In genomic region chr17:5049314-5049819, GRCh38 we compare ENCODE assay signal across 9 cellular contexts. TPM values are rescaled to one million over a fixed set of nuclear protein-coding genes. Genes with fewer than 3 reads are reported as not detected.
A peak's percentile ranks its signal among the peaks of the same experiment; 100 is the strongest.
DNase-seq lines count a peak whose midpoint lies in the region; ATAC-seq, FAIRE-seq and TF ChIP-seq lines count a peak whose summit lies in the region.
"Had no signal": no experiment of that assay in that cellular context is flagged by ENCODE, and none has a peak within 500 bp of the region (broad histone marks: within the 10 kb centered on the region; RNA-seq: fewer than 3 reads in every experiment).

No MANE protein-coding gene starts in this region.

- H3K9ac ChIP-seq in HepG2 (ENCODE audit: insufficient read depth, low read depth, low read length): no peak overlapping the region

- intact Hi-C loops in HepG2 (cut with micrococcal nuclease; ENCODE audit: unreplicated experiment): no loop called here
- intact Hi-C loops in A673 (cut with micrococcal nuclease; ENCODE audit: unreplicated experiment): no loop called here

- FAIRE-seq in HepG2 (lab: Jason Lieb, UNC): no peak

- TF ChIP-seq CTCF in Peyer's patch (IDR thresholded peaks at IDR 0.05): no peak
- TF ChIP-seq CTCF in HepG2 (CRISPR knock-in tag; IDR thresholded peaks at IDR 0.05): no peak
- TF ChIP-seq CTCF in A673 (conservative IDR thresholded peaks at IDR 0.05; ENCODE audit: low read depth, low read length): no peak

- H3K79me2 ChIP-seq in HepG2 (ENCODE audit: insufficient read depth, low read length): no peaks in the 10 kb centered on the region

- H3K4me1 ChIP-seq in Peyer's patch (peaks cover 2 to 44% (median 13%) of the 10 kb centered on the region in 4 donors), HepG2 (ENCODE audit: insufficient read depth, low read length) (peaks cover 31% of the 10 kb centered on the region), A673 (ENCODE audit: insufficient read depth, low read length, poor library complexity, severe bottlenecking) (no peaks in the 10 kb centered on the region)

- in situ Hi-C loops in HepG2 (cut with HindIII; ENCODE audit: extremely low pct_ligation_motif_present, low pct_unique_long_range_greater_than_20kb): no loop called here

- no peak overlapping the region for H2AFZ ChIP-seq in HepG2 (ENCODE audit: low read length)

- no peaks in the 10 kb centered on the region for H3K36me3 ChIP-seq in Peyer's patch
- H3K36me3 ChIP-seq in HepG2 (replicated peaks in 1 of 2; ENCODE audit: control insufficient read depth in 1 of 2, insufficient read depth in 2 of 2, low read length in 2 of 2): no peaks in the 10 kb centered on the region
- H3K36me3 ChIP-seq in A673 (ENCODE audit: insufficient read depth, low read length, poor library complexity, severe bottlenecking): no peaks in the 10 kb centered on the region

- TF ChIP-seq POLR2A in Peyer's patch (IDR thresholded peaks at IDR 0.05) (no peak), HepG2 (IDR thresholded peaks at IDR 0.05; ENCODE audit: insufficient read depth in 1 of 2, low read depth in 2 of 2, low read length in 2 of 2) (no peak)

- WGBS in HepG2 (ENCODE audit: low lambda C conversion rate): 60% methylated on average over 5 of the region's 5 CpGs

- H3K27ac Mint-ChIP-seq in stimulated activated memory B cell treated with anti-CD40 and anti-IgM and Interleukin-4, amounts not matched to agents 10 μg/mL and 1 μg/mL and 100 μg/mL, for 72 hours: peak overlapping the region; percentile 98

- H3K9me3 Mint-ChIP-seq in stimulated activated memory B cell treated with anti-CD40 and anti-IgM and Interleukin-4, amounts not matched to agents 10 μg/mL and 1 μg/mL and 100 μg/mL, for 72 hours: no peaks in the 10 kb centered on the region

- H3K4me3 Mint-ChIP-seq in stimulated activated memory B cell treated with anti-CD40 and anti-IgM and Interleukin-4, amounts not matched to agents 10 μg/mL and 1 μg/mL and 100 μg/mL, for 72 hours: peak overlapping the region; percentile 1

- no peaks in the 10 kb centered on the region for H3K9me3 ChIP-seq in Peyer's patch
- no peaks in the 10 kb centered on the region for H3K9me3 ChIP-seq in HepG2 (ENCODE audit: low read length)
- no peaks in the 10 kb centered on the region for H3K9me3 ChIP-seq in A673 (ENCODE audit: low read depth, low read length, poor library complexity, severe bottlenecking)

- peak overlapping the region; percentile 3; the same call in 1 of the 2 replicates for H3K4me2 ChIP-seq in HepG2 (ENCODE audit: low read depth, low read length)

- no peak for TF ChIP-seq RAD21 in HepG2 (CRISPR knock-in tag; IDR thresholded peaks at IDR 0.05)

- DNase-seq in Peyer's patch: peak in 2 of 3 donors; percentile 79 to 91
- peak; percentile 77 for DNase-seq in activated effector memory CD4-positive, alpha-beta T cell treated with Interleukin-2 at 50 U/mL for 16 hours
- DNase-seq in HepG2 (ENCODE audit: low spot score): no peak
- DNase-seq in NCI-H69 (lab: John Stamatoyannopoulos, UW): no peak
- DNase-seq in A673 (ENCODE audit: low spot score): no peak
- DNase-seq: nucleus accumbens had no signal

- peaks cover 37% of the 10 kb centered on the region for H3K4me1 Mint-ChIP-seq in stimulated activated memory B cell treated with anti-CD40 and anti-IgM and Interleukin-4, amounts not matched to agents 10 μg/mL and 1 μg/mL and 100 μg/mL, for 72 hours

- POLR2A ChIA-PET in HepG2 (lab: Yijun Ruan, JAX): no interaction called here
- POLR2A ChIA-PET in A673 (lab: Charles Lee; ENCODE audit: low non-redundant PET): no interaction called here

- ATAC-seq in HepG2: no peak
- peak; percentile 95 for ATAC-seq in stimulated activated memory B cell treated with anti-CD40 and anti-IgM and Interleukin-4, amounts not matched to agents 10 μg/mL and 1 μg/mL and 100 μg/mL, for 72 hours
- ATAC-seq in HG03469 (IDR thresholded peaks at IDR 0.05; ENCODE audit: unreplicated experiment): no peak
- ATAC-seq in HG02870 (IDR thresholded peaks at IDR 0.05; ENCODE audit: unreplicated experiment): no peak

- TF ChIP-seq EP300 in HepG2 (IDR thresholded peaks at IDR 0.05; ENCODE audit: low read depth in 2 of 2, low read length in 2 of 2) (no peak), HepG2 (CRISPR knock-in tag; IDR thresholded peaks at IDR 0.05; ENCODE audit: borderline replicate concordance) (no peak)

- H3K27me3 Mint-ChIP-seq in stimulated activated memory B cell treated with anti-CD40 and anti-IgM and Interleukin-4, amounts not matched to agents 10 μg/mL and 1 μg/mL and 100 μg/mL, for 72 hours: no peaks in the 10 kb centered on the region

- CTCF ChIA-PET in HepG2 (lab: Yijun Ruan, JAX; ENCODE audit: low intra/inter-chr PET ratio, low total read pairs) (no interaction called here), A673 (lab: Charles Lee) (no interaction called here)

- peak overlapping the region; percentile 69 to 82 (median 71) for H3K27ac ChIP-seq in Peyer's patch
- H3K27ac ChIP-seq in HepG2 (ENCODE audit: extremely low read length, insufficient read depth, low read length): no peak overlapping the region
- no peak overlapping the region for H3K27ac ChIP-seq in A673 (ENCODE audit: low read depth, low read length, poor library complexity, severe bottlenecking)

- H4K20me1 ChIP-seq in HepG2 (ENCODE audit: insufficient read depth, low read length): no peaks in the 10 kb centered on the region

- BruUV-seq in HepG2 (replicated peaks; lab: Mats Ljungman, UMichigan): no TSS peak
- BruUV-seq in A673 (replicated peaks; lab: Mats Ljungman, UMichigan): no TSS peak

- no peaks in the 10 kb centered on the region for H3K36me3 Mint-ChIP-seq in stimulated activated memory B cell treated with anti-CD40 and anti-IgM and Interleukin-4, amounts not matched to agents 10 μg/mL and 1 μg/mL and 100 μg/mL, for 72 hours

- H3K27me3 ChIP-seq in Peyer's patch: no peaks in the 10 kb centered on the region
- H3K27me3 ChIP-seq in HepG2 (ENCODE audit: control insufficient read depth in 1 of 2, insufficient read depth in 2 of 2, low read length in 2 of 2): no peaks in the 10 kb centered on the region; a peak in 1 of 5 replicates
- H3K27me3 ChIP-seq in A673 (replicated peaks; ENCODE audit: insufficient read depth, low read depth, low read length, poor library complexity): no peaks in the 10 kb centered on the region

- H3K4me3 ChIP-seq in Peyer's patch: no peak overlapping the region
- no peak overlapping the region for H3K4me3 ChIP-seq in HepG2 (replicated peaks in 1 of 3; ENCODE audit: insufficient read depth in 1 of 3, low read depth in 2 of 3, low read length in 3 of 3)
- H3K4me3 ChIP-seq in A673 (ENCODE audit: low read depth, low read length, poor library complexity, severe bottlenecking): no peak overlapping the region

RNA-seq across cellular contexts. Expression of gene SLC52A1, which starts 14.1 kb away (rescaled TPM):
- 10 to 100 TPM in 3 of 4 donors, not detected in 1; 12.9 to 50.8 (median 45.3) TPM for total RNA-seq in Peyer's patch
- total RNA-seq in HepG2 (2016; rRNA removed; fragmentation: Illumina TruSeq; extraction: Trizol): 0.13 TPM in 1 of 2 replicates, not detected in the other
- not detected in 2 replicates for total RNA-seq in HepG2 (2016; cell fraction: cytosol; rRNA removed; fragmentation: Illumina TruSeq; extraction: Trizol; ENCODE audit: low read depth)
- 0.11 TPM in 1 of 2 replicates, not detected in the other for total RNA-seq in HepG2 (2016; cell fraction: insoluble cytoplasmic fraction; rRNA removed; fragmentation: Illumina TruSeq; extraction: Trizol)
- not detected in 2 replicates for total RNA-seq in HepG2 (2016; cell fraction: membrane; rRNA removed; fragmentation: Illumina TruSeq; extraction: Trizol)
- total RNA-seq in HepG2 (2016; cell fraction: nucleus; rRNA removed; fragmentation: Illumina TruSeq; extraction: Trizol): 0.16 TPM in 1 of 2 replicates, not detected in the other
- 0.03 TPM in 1 of 2 replicates, not detected in the other for polyA plus RNA-seq in HepG2 (2011; rRNA removed)
- 0.03 TPM in 1 of 2 replicates, not detected in the other for polyA plus RNA-seq in HepG2 (2011; cell fraction: cytosol; rRNA removed)
- 0.10 and 0.11 TPM in 2 replicates for polyA plus RNA-seq in HepG2 (2011; cell fraction: nucleus; rRNA removed)
- not detected in 2 replicates for polyA plus RNA-seq in HepG2 (2012)
- not detected in 2 replicates for polyA plus RNA-seq in HepG2 (2016; cell fraction: cytosol; fragmentation: Illumina TruSeq; extraction: Trizol; ENCODE audit: low read depth)
- polyA plus RNA-seq in HepG2 (2016; cell fraction: insoluble cytoplasmic fraction; fragmentation: Illumina TruSeq; extraction: Trizol; ENCODE audit: low read depth): not detected in 2 replicates
- polyA plus RNA-seq in HepG2 (2016; cell fraction: membrane; fragmentation: Illumina TruSeq; extraction: Trizol; ENCODE audit: low read depth): not detected in 2 replicates
- not detected in 2 replicates for polyA plus RNA-seq in HepG2 (2016; cell fraction: nucleus; fragmentation: Illumina TruSeq; extraction: Trizol; ENCODE audit: insufficient read depth, low read depth)
- not detected in 2 replicates for polyA minus RNA-seq in HepG2 (2011; rRNA and poly(A)+ RNA removed; ENCODE audit: low replicate concordance)
- polyA minus RNA-seq in HepG2 (2011; cell fraction: cytosol; rRNA and poly(A)+ RNA removed): not detected in 2 replicates
- polyA minus RNA-seq in HepG2 (2011; cell fraction: nucleus; rRNA and poly(A)+ RNA removed): not detected in 2 replicates
- not detected in 2 replicates for total RNA-seq in A673 (2021)

RNA-seq across cellular contexts. Expression of gene ZFP3, which starts 28.9 kb away (rescaled TPM):
- total RNA-seq in Peyer's patch: 10 to 100 TPM in 2 of 4 donors, 1 to 10 TPM in 2; 7.4 to 13.7 (median 11.0) TPM
- total RNA-seq in HepG2 (2016; rRNA removed; fragmentation: Illumina TruSeq; extraction: Trizol): not detected in 2 replicates
- not detected in 2 replicates for total RNA-seq in HepG2 (2016; cell fraction: cytosol; rRNA removed; fragmentation: Illumina TruSeq; extraction: Trizol; ENCODE audit: low read depth)
- not detected in 2 replicates for total RNA-seq in HepG2 (2016; cell fraction: insoluble cytoplasmic fraction; rRNA removed; fragmentation: Illumina TruSeq; extraction: Trizol)
- total RNA-seq in HepG2 (2016; cell fraction: membrane; rRNA removed; fragmentation: Illumina TruSeq; extraction: Trizol): not detected in 2 replicates
- not detected in 2 replicates for total RNA-seq in HepG2 (2016; cell fraction: nucleus; rRNA removed; fragmentation: Illumina TruSeq; extraction: Trizol)
- polyA plus RNA-seq in HepG2 (2011; rRNA removed): not detected in 2 replicates
- not detected in 2 replicates for polyA plus RNA-seq in HepG2 (2011; cell fraction: cytosol; rRNA removed)
- polyA plus RNA-seq in HepG2 (2011; cell fraction: nucleus; rRNA removed): not detected in 2 replicates
- polyA plus RNA-seq in HepG2 (2012): not detected in 2 replicates
- polyA plus RNA-seq in HepG2 (2016; cell fraction: cytosol; fragmentation: Illumina TruSeq; extraction: Trizol; ENCODE audit: low read depth): not detected in 2 replicates
- not detected in 2 replicates for polyA plus RNA-seq in HepG2 (2016; cell fraction: insoluble cytoplasmic fraction; fragmentation: Illumina TruSeq; extraction: Trizol; ENCODE audit: low read depth)
- polyA plus RNA-seq in HepG2 (2016; cell fraction: membrane; fragmentation: Illumina TruSeq; extraction: Trizol; ENCODE audit: low read depth): not detected in 2 replicates
- polyA plus RNA-seq in HepG2 (2016; cell fraction: nucleus; fragmentation: Illumina TruSeq; extraction: Trizol; ENCODE audit: insufficient read depth, low read depth): not detected in 2 replicates
- not detected in 2 replicates for polyA minus RNA-seq in HepG2 (2011; rRNA and poly(A)+ RNA removed; ENCODE audit: low replicate concordance)
- not detected in 2 replicates for polyA minus RNA-seq in HepG2 (2011; cell fraction: cytosol; rRNA and poly(A)+ RNA removed)
- polyA minus RNA-seq in HepG2 (2011; cell fraction: nucleus; rRNA and poly(A)+ RNA removed): not detected in 2 replicates
- total RNA-seq in A673 (2021): 8.4 and 8.9 TPM in 2 replicates

RNA-seq across cellular contexts. Expression of gene KIF1C, which starts 51.6 kb away (rescaled TPM):
- 100 to 1,000 TPM in 3 of 4 donors, 10 to 100 TPM in 1; 91.4 to 141 (median 116) TPM for total RNA-seq in Peyer's patch
- 79.0 and 104 TPM in 2 replicates for total RNA-seq in HepG2 (2016; rRNA removed; fragmentation: Illumina TruSeq; extraction: Trizol)
- 19.8 and 24.9 TPM in 2 replicates for total RNA-seq in HepG2 (2016; cell fraction: cytosol; rRNA removed; fragmentation: Illumina TruSeq; extraction: Trizol; ENCODE audit: low read depth)
- 62.8 and 109 TPM in 2 replicates for total RNA-seq in HepG2 (2016; cell fraction: insoluble cytoplasmic fraction; rRNA removed; fragmentation: Illumina TruSeq; extraction: Trizol)
- 101 and 114 TPM in 2 replicates for total RNA-seq in HepG2 (2016; cell fraction: membrane; rRNA removed; fragmentation: Illumina TruSeq; extraction: Trizol)
- total RNA-seq in HepG2 (2016; cell fraction: nucleus; rRNA removed; fragmentation: Illumina TruSeq; extraction: Trizol): 47.9 and 62.6 TPM in 2 replicates
- polyA plus RNA-seq in HepG2 (2011; rRNA removed): 70.0 and 77.7 TPM in 2 replicates
- polyA plus RNA-seq in HepG2 (2011; cell fraction: cytosol; rRNA removed): 41.2 and 41.3 TPM in 2 replicates
- polyA plus RNA-seq in HepG2 (2011; cell fraction: nucleus; rRNA removed): 56.4 and 66.4 TPM in 2 replicates
- polyA plus RNA-seq in HepG2 (2012): 64.6 and 76.7 TPM in 2 replicates
- polyA plus RNA-seq in HepG2 (2016; cell fraction: cytosol; fragmentation: Illumina TruSeq; extraction: Trizol; ENCODE audit: low read depth): 35.2 and 41.4 TPM in 2 replicates
- 92.0 and 117 TPM in 2 replicates for polyA plus RNA-seq in HepG2 (2016; cell fraction: insoluble cytoplasmic fraction; fragmentation: Illumina TruSeq; extraction: Trizol; ENCODE audit: low read depth)
- 104 and 124 TPM in 2 replicates for polyA plus RNA-seq in HepG2 (2016; cell fraction: membrane; fragmentation: Illumina TruSeq; extraction: Trizol; ENCODE audit: low read depth)
- 138 and 143 TPM in 2 replicates for polyA plus RNA-seq in HepG2 (2016; cell fraction: nucleus; fragmentation: Illumina TruSeq; extraction: Trizol; ENCODE audit: insufficient read depth, low read depth)
- 103 and 104 TPM in 2 replicates for polyA minus RNA-seq in HepG2 (2011; rRNA and poly(A)+ RNA removed; ENCODE audit: low replicate concordance)
- polyA minus RNA-seq in HepG2 (2011; cell fraction: cytosol; rRNA and poly(A)+ RNA removed): 33.7 and 51.0 TPM in 2 replicates
- polyA minus RNA-seq in HepG2 (2011; cell fraction: nucleus; rRNA and poly(A)+ RNA removed): 23.3 and 28.5 TPM in 2 replicates
- 92.6 and 95.9 TPM in 2 replicates for total RNA-seq in A673 (2021)

RNA-seq across cellular contexts. Expression of gene INCA1, which starts 52.0 kb away (rescaled TPM):
- 1 to 10 TPM in 1 of 4 donors, not detected in 3; 2.4 TPM for total RNA-seq in Peyer's patch
- 0.35 and 0.93 TPM in 2 replicates for total RNA-seq in HepG2 (2016; rRNA removed; fragmentation: Illumina TruSeq; extraction: Trizol)
- total RNA-seq in HepG2 (2016; cell fraction: cytosol; rRNA removed; fragmentation: Illumina TruSeq; extraction: Trizol; ENCODE audit: low read depth): 0.62 TPM in 1 of 2 replicates, not detected in the other
- total RNA-seq in HepG2 (2016; cell fraction: insoluble cytoplasmic fraction; rRNA removed; fragmentation: Illumina TruSeq; extraction: Trizol): 0.71 and 0.87 TPM in 2 replicates
- total RNA-seq in HepG2 (2016; cell fraction: membrane; rRNA removed; fragmentation: Illumina TruSeq; extraction: Trizol): 0.72 and 0.96 TPM in 2 replicates
- 0.50 and 0.81 TPM in 2 replicates for total RNA-seq in HepG2 (2016; cell fraction: nucleus; rRNA removed; fragmentation: Illumina TruSeq; extraction: Trizol)
- polyA plus RNA-seq in HepG2 (2011; rRNA removed): 2.6 and 3.3 TPM in 2 replicates
- polyA plus RNA-seq in HepG2 (2011; cell fraction: cytosol; rRNA removed): 0.74 and 0.88 TPM in 2 replicates
- polyA plus RNA-seq in HepG2 (2011; cell fraction: nucleus; rRNA removed): 18.2 and 26.0 TPM in 2 replicates
- polyA plus RNA-seq in HepG2 (2012): 2.6 and 2.8 TPM in 2 replicates
- 0.38 and 0.86 TPM in 2 replicates for polyA plus RNA-seq in HepG2 (2016; cell fraction: cytosol; fragmentation: Illumina TruSeq; extraction: Trizol; ENCODE audit: low read depth)
- polyA plus RNA-seq in HepG2 (2016; cell fraction: insoluble cytoplasmic fraction; fragmentation: Illumina TruSeq; extraction: Trizol; ENCODE audit: low read depth): 0.45 and 0.92 TPM in 2 replicates
- polyA plus RNA-seq in HepG2 (2016; cell fraction: membrane; fragmentation: Illumina TruSeq; extraction: Trizol; ENCODE audit: low read depth): 0.81 and 1.4 TPM in 2 replicates
- 3.6 and 4.5 TPM in 2 replicates for polyA plus RNA-seq in HepG2 (2016; cell fraction: nucleus; fragmentation: Illumina TruSeq; extraction: Trizol; ENCODE audit: insufficient read depth, low read depth)
- polyA minus RNA-seq in HepG2 (2011; rRNA and poly(A)+ RNA removed; ENCODE audit: low replicate concordance): 0.61 and 0.68 TPM in 2 replicates
- polyA minus RNA-seq in HepG2 (2011; cell fraction: cytosol; rRNA and poly(A)+ RNA removed): 0.88 TPM in 1 of 2 replicates, not detected in the other
- 0.50 and 0.77 TPM in 2 replicates for polyA minus RNA-seq in HepG2 (2011; cell fraction: nucleus; rRNA and poly(A)+ RNA removed)
- total RNA-seq in A673 (2021): 0.62 and 0.72 TPM in 2 replicates

Comparison
In these comparisons a context has a peak if more than half of its experiments do, and no peak if none do; other contexts are left out.
1. DNase-seq: peak in Peyer's patch (2 of 3) and activated effector memory CD4-positive, alpha-beta T cell treated with Interleukin-2 at 50 U/mL for 16 hours (single experiment); none in HepG2 (single experiment), NCI-H69 (single experiment) and A673 (single experiment).
2. H3K27ac ChIP-seq: peak in Peyer's patch (4 of 4); none in HepG2 (single experiment) and A673 (single experiment).